Comparison of ENCODE assay signal across 23 cellular contexts in genomic region chr5:7916171-7916804, GRCh38. TPM values are rescaled to one million over a fixed set of nuclear protein-coding genes. Genes with fewer than 3 reads are reported as not detected.
DNase-seq lines count a peak whose midpoint lies in the region; ATAC-seq and TF ChIP-seq lines count a peak whose summit lies in the region.
"Had no signal": no experiment of that assay in that cellular context is flagged by ENCODE, and none has a peak within 500 bp of the region (broad histone marks: within the 10 kb centered on the region; RNA-seq: fewer than 3 reads in every experiment).

No MANE protein-coding gene starts in this region.

- no peak overlapping the region for H3K4me3 ChIP-seq in aorta (ENCODE audit: low read length in 2 of 2)
- H3K4me3 ChIP-seq: left ventricle myocardium inferior, upper lobe of right lung had no signal

- no peaks in the 10 kb centered on the region for H3K36me3 ChIP-seq in aorta (ENCODE audit: control insufficient read depth in 1 of 2, insufficient read depth in 2 of 2, low read length in 1 of 2)
- H3K36me3 ChIP-seq: upper lobe of right lung had no signal

- intact Hi-C loops in aorta (cut with DNase I) = no loop called here

- peak; percentile 12 to 36 for DNase-seq in NOMO-1 (lab: John Stamatoyannopoulos, UW; ENCODE audit: unreplicated experiment in 2 of 2)
- no peak for DNase-seq in NOMO-1 treated with dmso at 0.1 percent for 144 hours (lab: John Stamatoyannopoulos, UW; ENCODE audit: unreplicated experiment)
- peak; percentile 14 for DNase-seq in NCI-H2196 treated with DMSO at 0.1 percent for 48 hours (lab: John Stamatoyannopoulos, UW; ENCODE audit: unreplicated experiment)
- DNase-seq in fibroblast of gingiva (ENCODE audit: low read depth) = peak; percentile 84
- DNase-seq in aorta = no peak
- no peak for DNase-seq in stimulated activated CD4-positive, alpha-beta T cell treated with anti-CD3 and anti-CD28 coated beads, Interleukin-4, amount 100 ng/mL, for 1 hour
- no peak for DNase-seq in HEK293T (ENCODE audit: extremely low spot score)
- DNase-seq: activated CD8-positive, alpha-beta T cell treated with anti-CD3 and anti-CD28 coated beads, Interleukin-2, amount 10 ng/mL, durations not matched to agents 7 days and 5 days; activated naive CD8-positive, alpha-beta T cell treated with anti-CD3 and anti-CD28 coated beads, Interleukin-2, amount 10 ng/mL, durations not matched to agents 7 days and 5 days; activated T-cell treated with anti-CD3 and anti-CD28 coated beads, Interleukin-2, amount 50 U/mL, for 72 hours; CD8-positive, alpha-beta memory T cell; endodermal cell; foreskin melanocyte; GF-D8; KG1; left ventricle myocardium inferior; NCI-H1694; posterior cingulate gyrus; stimulated activated naive CD4-positive, alpha-beta T cell treated with Interleukin-2 at 50 U/mL for 16 hours; upper lobe of right lung had no signal

- ATAC-seq in HG03439 (IDR thresholded peaks at IDR 0.05; ENCODE audit: unreplicated experiment) (no peak), aorta (ENCODE audit: low FRiP score) (no peak)
- ATAC-seq: activated CD8-positive, alpha-beta T cell treated with anti-CD3 and anti-CD28 coated beads, Interleukin-2, amount 10 ng/mL, durations not matched to agents 7 days and 5 days; activated T-cell treated with anti-CD3 and anti-CD28 coated beads, Interleukin-2, amount 50 U/mL, for 72 hours had no signal

- H3K4me1 ChIP-seq in aorta (ENCODE audit: control insufficient read depth in 1 of 2, insufficient read depth in 2 of 2, low read length in 2 of 2) = no peaks in the 10 kb centered on the region
- H3K4me1 ChIP-seq: left ventricle myocardium inferior, upper lobe of right lung had no signal

- H3K27me3 ChIP-seq in aorta (ENCODE audit: control insufficient read depth in 1 of 2, insufficient read depth in 2 of 2, low read length in 1 of 2) = no peaks in the 10 kb centered on the region
- H3K27me3 ChIP-seq: upper lobe of right lung had no signal

- H3K9me3 ChIP-seq in aorta (ENCODE audit: control insufficient read depth, low read length) = peaks cover 5% of the 10 kb centered on the region
- H3K9me3 ChIP-seq: upper lobe of right lung had no signal

- 53 to 57% methylated on average over 6 of the region's 6 CpGs for WGBS in aorta, 2 donors

- H3K27ac ChIP-seq in aorta (ENCODE audit: low read depth in 1 of 2, low read length in 2 of 2) = no peak overlapping the region
- H3K27ac ChIP-seq: HL-60, left ventricle myocardium inferior, upper lobe of right lung, VCaP had no signal

- CTCF ChIA-PET in HEK293T (lab: Yijun Ruan, JAX) = no interaction called here

- POLR2A ChIA-PET in HEK293T (lab: Yijun Ruan, JAX) = no interaction called here

TF ChIP-seq in HEK293T, 16 proteins besides CTCF, POLR2A, EP300 and RAD21:
- TF ChIP-seq TARDBP (IDR thresholded peaks at IDR 0.05) (no peak), FOXM1 (IDR thresholded peaks at IDR 0.05; ENCODE audit: borderline replicate concordance) (no peak), ZNF384 (IDR thresholded peaks at IDR 0.05) (no peak), SP1 (IDR thresholded peaks at IDR 0.05) (no peak), ELF4 (IDR thresholded peaks at IDR 0.05) (no peak), LEF1 (IDR thresholded peaks at IDR 0.05; ENCODE audit: borderline replicate concordance) (no peak), NFRKB (IDR thresholded peaks at IDR 0.05) (no peak), FOXA1 (IDR thresholded peaks at IDR 0.05) (no peak), BHLHE40 (IDR thresholded peaks at IDR 0.05; ENCODE audit: borderline replicate concordance) (no peak), HDGF (IDR thresholded peaks at IDR 0.05; ENCODE audit: borderline replicate concordance) (no peak), L3MBTL2 (conservative IDR thresholded peaks at IDR 0.05) (no peak), PKNOX1 (IDR thresholded peaks at IDR 0.05) (no peak), ARNT (IDR thresholded peaks at IDR 0.05) (no peak), CTBP1 (IDR thresholded peaks at IDR 0.05; ENCODE audit: borderline replicate concordance) (no peak)

RNA-seq across cellular contexts. Expression of gene MTRR, which starts 47.3 kb away (rescaled TPM):
- 10 to 100 TPM; 38.9 to 45.5 TPM for total RNA-seq in aorta
- polyA plus RNA-seq in aorta = 10 to 100 TPM; 16.2 to 19.9 TPM

RNA-seq across cellular contexts. Expression of gene FASTKD3, which starts 47.5 kb away (rescaled TPM):
- total RNA-seq in aorta = 1 to 10 TPM; 6.1 to 9.5 TPM
- polyA plus RNA-seq in aorta = 10 to 100 TPM; 11.8 to 17.9 TPM

Comparison
In these comparisons a context has a peak if more than half of its experiments do, and no peak if none do; other contexts are left out.
1. DNase-seq: peak in NOMO-1 (2 of 2), NCI-H2196 treated with DMSO at 0.1 percent for 48 hours (single experiment) and fibroblast of gingiva (single experiment); none in NOMO-1 treated with dmso at 0.1 percent for 144 hours (single experiment), aorta (0 of 2), stimulated activated CD4-positive, alpha-beta T cell treated with anti-CD3 and anti-CD28 coated beads, Interleukin-4, amount 100 ng/mL, for 1 hour (single experiment) and HEK293T (single experiment).